In genomic region chr17:79811036-79811887, GRCh38 we compare ENCODE assay signal across 1 cellular context.
A peak's percentile ranks its signal among the peaks of the same experiment; 100 is the strongest.
TF ChIP-seq lines count a peak whose summit lies in the region.

No MANE protein-coding gene starts in this region.

TF ChIP-seq in HEK293, 187 proteins besides CTCF, POLR2A, EP300 and RAD21 (continued from another document and continues in another):
- TF ChIP-seq GLIS1 (tag by site-specific recombination; IDR thresholded peaks at IDR 0.05): peak; percentile 99
- TF ChIP-seq ZXDB (tag by site-specific recombination; IDR thresholded peaks at IDR 0.05): peak; percentile 19; the same call in 1 of the 2 replicates
- TF ChIP-seq ZNF514 (tag by site-specific recombination; IDR thresholded peaks at IDR 0.05): no peak
- no peak for TF ChIP-seq ZNF239 (tag by site-specific recombination; IDR thresholded peaks at IDR 0.05)
- 0 out of 2 replicates have a peak, but pooled peaks have one; percentile 22 for TF ChIP-seq ZNF580 (tag by site-specific recombination; IDR thresholded peaks at IDR 0.05)
- TF ChIP-seq ZNF629 (tag by site-specific recombination; IDR thresholded peaks at IDR 0.05): peak; percentile 47
- TF ChIP-seq, protein P1, sequence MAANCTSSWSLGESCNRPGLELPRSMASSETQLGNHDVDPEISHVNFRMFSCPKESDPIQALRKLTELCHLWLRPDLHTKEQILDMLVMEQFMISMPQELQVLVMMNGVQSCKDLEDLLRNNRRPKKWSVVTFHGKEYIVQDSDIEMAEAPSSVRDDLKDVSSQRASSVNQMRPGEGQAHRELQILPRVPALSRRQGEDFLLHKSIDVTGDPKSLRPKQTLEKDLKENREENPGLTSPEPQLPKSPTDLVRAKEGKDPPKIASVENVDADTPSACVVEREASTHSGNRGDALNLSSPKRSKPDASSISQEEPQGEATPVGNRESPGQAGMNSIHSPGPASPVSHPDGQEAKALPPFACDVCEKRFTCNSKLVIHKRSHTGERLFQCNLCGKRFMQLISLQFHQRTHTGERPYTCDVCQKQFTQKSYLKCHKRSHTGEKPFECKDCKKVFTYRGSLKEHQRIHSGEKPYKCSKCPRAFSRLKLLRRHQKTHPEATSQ (tag by site-specific recombination; IDR thresholded peaks at IDR 0.05): 0 out of 2 replicates have a peak, but pooled peaks have one; percentile 30
- peak; percentile 30 for TF ChIP-seq SP2 (tag by site-specific recombination; IDR thresholded peaks at IDR 0.05)
- TF ChIP-seq, protein P2, sequence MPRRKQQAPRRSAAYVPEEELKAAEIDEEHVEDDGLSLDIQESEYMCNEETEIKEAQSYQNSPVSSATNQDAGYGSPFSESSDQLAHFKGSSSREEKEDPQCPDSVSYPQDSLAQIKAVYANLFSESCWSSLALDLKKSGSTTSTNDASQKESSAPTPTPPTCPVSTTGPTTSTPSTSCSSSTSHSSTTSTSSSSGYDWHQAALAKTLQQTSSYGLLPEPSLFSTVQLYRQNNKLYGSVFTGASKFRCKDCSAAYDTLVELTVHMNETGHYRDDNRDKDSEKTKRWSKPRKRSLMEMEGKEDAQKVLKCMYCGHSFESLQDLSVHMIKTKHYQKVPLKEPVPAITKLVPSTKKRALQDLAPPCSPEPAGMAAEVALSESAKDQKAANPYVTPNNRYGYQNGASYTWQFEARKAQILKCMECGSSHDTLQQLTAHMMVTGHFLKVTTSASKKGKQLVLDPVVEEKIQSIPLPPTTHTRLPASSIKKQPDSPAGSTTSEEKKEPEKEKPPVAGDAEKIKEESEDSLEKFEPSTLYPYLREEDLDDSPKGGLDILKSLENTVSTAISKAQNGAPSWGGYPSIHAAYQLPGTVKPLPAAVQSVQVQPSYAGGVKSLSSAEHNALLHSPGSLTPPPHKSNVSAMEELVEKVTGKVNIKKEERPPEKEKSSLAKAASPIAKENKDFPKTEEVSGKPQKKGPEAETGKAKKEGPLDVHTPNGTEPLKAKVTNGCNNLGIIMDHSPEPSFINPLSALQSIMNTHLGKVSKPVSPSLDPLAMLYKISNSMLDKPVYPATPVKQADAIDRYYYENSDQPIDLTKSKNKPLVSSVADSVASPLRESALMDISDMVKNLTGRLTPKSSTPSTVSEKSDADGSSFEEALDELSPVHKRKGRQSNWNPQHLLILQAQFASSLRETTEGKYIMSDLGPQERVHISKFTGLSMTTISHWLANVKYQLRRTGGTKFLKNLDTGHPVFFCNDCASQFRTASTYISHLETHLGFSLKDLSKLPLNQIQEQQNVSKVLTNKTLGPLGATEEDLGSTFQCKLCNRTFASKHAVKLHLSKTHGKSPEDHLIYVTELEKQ (tag by site-specific recombination; IDR thresholded peaks at IDR 0.05; ENCODE audit: borderline replicate concordance): peak; percentile 32; the same call in 1 of the 2 replicates
- TF ChIP-seq PATZ1 (tag by site-specific recombination; IDR thresholded peaks at IDR 0.05): peak; percentile 95
- TF ChIP-seq ZNF626 (tag by site-specific recombination; IDR thresholded peaks at IDR 0.05): no peak
- peak; percentile 60 for TF ChIP-seq SP3 (tag by site-specific recombination; IDR thresholded peaks at IDR 0.05)
- 0 out of 2 replicates have a peak, but pooled peaks have one; percentile 26 for TF ChIP-seq ZNF18 (tag by site-specific recombination; IDR thresholded peaks at IDR 0.05)
- 0 out of 2 replicates have a peak, but pooled peaks have one; percentile 51 for TF ChIP-seq REPIN1 (tag by site-specific recombination; IDR thresholded peaks at IDR 0.05; ENCODE audit: low read depth)
- TF ChIP-seq, protein P3, sequence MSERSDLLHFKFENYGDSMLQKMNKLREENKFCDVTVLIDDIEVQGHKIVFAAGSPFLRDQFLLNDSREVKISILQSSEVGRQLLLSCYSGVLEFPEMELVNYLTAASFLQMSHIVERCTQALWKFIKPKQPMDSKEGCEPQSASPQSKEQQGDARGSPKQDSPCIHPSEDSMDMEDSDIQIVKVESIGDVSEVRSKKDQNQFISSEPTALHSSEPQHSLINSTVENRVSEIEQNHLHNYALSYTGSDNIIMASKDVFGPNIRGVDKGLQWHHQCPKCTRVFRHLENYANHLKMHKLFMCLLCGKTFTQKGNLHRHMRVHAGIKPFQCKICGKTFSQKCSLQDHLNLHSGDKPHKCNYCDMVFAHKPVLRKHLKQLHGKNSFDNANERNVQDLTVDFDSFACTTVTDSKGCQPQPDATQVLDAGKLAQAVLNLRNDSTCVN (tag by site-specific recombination; optimal IDR thresholded peaks at IDR 0.05): peak; percentile 83
- TF ChIP-seq ZNF596 (tag by site-specific recombination; IDR thresholded peaks at IDR 0.05): peak; percentile 10; the same call in 1 of the 2 replicates
- TF ChIP-seq ZNF366 (tag by site-specific recombination; conservative IDR thresholded peaks at IDR 0.05): 0 out of 2 replicates have a peak, but pooled peaks have one; percentile 24
- TF ChIP-seq, protein P4, sequence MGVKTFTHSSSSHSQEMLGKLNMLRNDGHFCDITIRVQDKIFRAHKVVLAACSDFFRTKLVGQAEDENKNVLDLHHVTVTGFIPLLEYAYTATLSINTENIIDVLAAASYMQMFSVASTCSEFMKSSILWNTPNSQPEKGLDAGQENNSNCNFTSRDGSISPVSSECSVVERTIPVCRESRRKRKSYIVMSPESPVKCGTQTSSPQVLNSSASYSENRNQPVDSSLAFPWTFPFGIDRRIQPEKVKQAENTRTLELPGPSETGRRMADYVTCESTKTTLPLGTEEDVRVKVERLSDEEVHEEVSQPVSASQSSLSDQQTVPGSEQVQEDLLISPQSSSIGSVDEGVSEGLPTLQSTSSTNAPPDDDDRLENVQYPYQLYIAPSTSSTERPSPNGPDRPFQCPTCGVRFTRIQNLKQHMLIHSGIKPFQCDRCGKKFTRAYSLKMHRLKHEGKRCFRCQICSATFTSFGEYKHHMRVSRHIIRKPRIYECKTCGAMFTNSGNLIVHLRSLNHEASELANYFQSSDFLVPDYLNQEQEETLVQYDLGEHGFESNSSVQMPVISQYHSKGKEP (tag by site-specific recombination; IDR thresholded peaks at IDR 0.05): peak; percentile 66; the same call in 1 of the 2 replicates
- no peak for TF ChIP-seq GLI2 (tag by site-specific recombination; IDR thresholded peaks at IDR 0.05; ENCODE audit: borderline replicate concordance, low read depth)
- TF ChIP-seq HIC1 (tag by site-specific recombination; IDR thresholded peaks at IDR 0.05): peak; percentile 98
- peak; percentile 70; the same call in 1 of the 2 replicates for TF ChIP-seq ZNF785 (tag by site-specific recombination; IDR thresholded peaks at IDR 0.05)
- TF ChIP-seq ZNF48 (tag by site-specific recombination; IDR thresholded peaks at IDR 0.05): no peak
- peak; percentile 77; the same call in 1 of the 2 replicates for TF ChIP-seq KLF7 (tag by site-specific recombination; IDR thresholded peaks at IDR 0.05; ENCODE audit: borderline replicate concordance)
- TF ChIP-seq ZNF335 (tag by site-specific recombination; conservative IDR thresholded peaks at IDR 0.05): peak; percentile 76
- TF ChIP-seq KLF16 (tag by site-specific recombination; IDR thresholded peaks at IDR 0.05): peak; percentile 92
- peak; percentile 91 for TF ChIP-seq BCL11A (tag by site-specific recombination; IDR thresholded peaks at IDR 0.05; ENCODE audit: low read depth)
- TF ChIP-seq ZNF341 (tag by site-specific recombination; IDR thresholded peaks at IDR 0.05; ENCODE audit: low read depth): peak; percentile 58
- TF ChIP-seq, protein P5, sequence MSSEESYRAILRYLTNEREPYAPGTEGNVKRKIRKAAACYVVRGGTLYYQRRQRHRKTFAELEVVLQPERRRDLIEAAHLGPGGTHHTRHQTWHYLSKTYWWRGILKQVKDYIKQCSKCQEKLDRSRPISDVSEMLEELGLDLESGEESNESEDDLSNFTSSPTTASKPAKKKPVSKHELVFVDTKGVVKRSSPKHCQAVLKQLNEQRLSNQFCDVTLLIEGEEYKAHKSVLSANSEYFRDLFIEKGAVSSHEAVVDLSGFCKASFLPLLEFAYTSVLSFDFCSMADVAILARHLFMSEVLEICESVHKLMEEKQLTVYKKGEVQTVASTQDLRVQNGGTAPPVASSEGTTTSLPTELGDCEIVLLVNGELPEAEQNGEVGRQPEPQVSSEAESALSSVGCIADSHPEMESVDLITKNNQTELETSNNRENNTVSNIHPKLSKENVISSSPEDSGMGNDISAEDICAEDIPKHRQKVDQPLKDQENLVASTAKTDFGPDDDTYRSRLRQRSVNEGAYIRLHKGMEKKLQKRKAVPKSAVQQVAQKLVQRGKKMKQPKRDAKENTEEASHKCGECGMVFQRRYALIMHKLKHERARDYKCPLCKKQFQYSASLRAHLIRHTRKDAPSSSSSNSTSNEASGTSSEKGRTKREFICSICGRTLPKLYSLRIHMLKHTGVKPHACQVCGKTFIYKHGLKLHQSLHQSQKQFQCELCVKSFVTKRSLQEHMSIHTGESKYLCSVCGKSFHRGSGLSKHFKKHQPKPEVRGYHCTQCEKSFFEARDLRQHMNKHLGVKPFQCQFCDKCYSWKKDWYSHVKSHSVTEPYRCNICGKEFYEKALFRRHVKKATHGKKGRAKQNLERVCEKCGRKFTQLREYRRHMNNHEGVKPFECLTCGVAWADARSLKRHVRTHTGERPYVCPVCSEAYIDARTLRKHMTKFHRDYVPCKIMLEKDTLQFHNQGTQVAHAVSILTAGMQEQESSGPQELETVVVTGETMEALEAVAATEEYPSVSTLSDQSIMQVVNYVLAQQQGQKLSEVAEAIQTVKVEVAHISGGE (tag by site-specific recombination; conservative IDR thresholded peaks at IDR 0.05; ENCODE audit: low read depth): 0 out of 2 replicates have a peak, but pooled peaks have one; percentile 19
- no peak for TF ChIP-seq GFI1B (tag by site-specific recombination; IDR thresholded peaks at IDR 0.05)
- peak; percentile 55 for TF ChIP-seq ZNF639 (tag by site-specific recombination; IDR thresholded peaks at IDR 0.05)
- peak; percentile 50; the same call in 1 of the 2 replicates for TF ChIP-seq ZBTB7A (tag by site-specific recombination; IDR thresholded peaks at IDR 0.05; ENCODE audit: low read depth)
- TF ChIP-seq KLF1 (tag by site-specific recombination; IDR thresholded peaks at IDR 0.05): peak; percentile 61
- TF ChIP-seq ZNF248 (tag by site-specific recombination; IDR thresholded peaks at IDR 0.05): no peak
- TF ChIP-seq IKZF3 (tag by site-specific recombination; IDR thresholded peaks at IDR 0.05): peak; percentile 31; the same call in 1 of the 2 replicates
- TF ChIP-seq, protein P6, sequence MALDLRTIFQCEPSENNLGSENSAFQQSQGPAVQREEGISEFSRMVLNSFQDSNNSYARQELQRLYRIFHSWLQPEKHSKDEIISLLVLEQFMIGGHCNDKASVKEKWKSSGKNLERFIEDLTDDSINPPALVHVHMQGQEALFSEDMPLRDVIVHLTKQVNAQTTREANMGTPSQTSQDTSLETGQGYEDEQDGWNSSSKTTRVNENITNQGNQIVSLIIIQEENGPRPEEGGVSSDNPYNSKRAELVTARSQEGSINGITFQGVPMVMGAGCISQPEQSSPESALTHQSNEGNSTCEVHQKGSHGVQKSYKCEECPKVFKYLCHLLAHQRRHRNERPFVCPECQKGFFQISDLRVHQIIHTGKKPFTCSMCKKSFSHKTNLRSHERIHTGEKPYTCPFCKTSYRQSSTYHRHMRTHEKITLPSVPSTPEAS (tag by site-specific recombination; IDR thresholded peaks at IDR 0.05): peak; percentile 52
- TF ChIP-seq GLIS2 (tag by site-specific recombination; IDR thresholded peaks at IDR 0.05): peak; percentile 99
- TF ChIP-seq ZNF776 (tag by site-specific recombination; IDR thresholded peaks at IDR 0.05; ENCODE audit: borderline replicate concordance): no peak
